Comparison of ENCODE assay signal across 20 cellular contexts in genomic region chr21:33246963-33247362, GRCh38. TPM values are rescaled to one million over a fixed set of nuclear protein-coding genes. Genes with fewer than 3 reads are reported as not detected.
DNase-seq lines count a peak whose midpoint lies in the region; ATAC-seq and TF ChIP-seq lines count a peak whose summit lies in the region.
"Had no signal": no experiment of that assay in that cellular context is flagged by ENCODE, and none has a peak within 500 bp of the region (broad histone marks: within the 10 kb centered on the region; RNA-seq: fewer than 3 reads in every experiment).

No MANE protein-coding gene starts in this region.

- H3K9me3 ChIP-seq in left ventricle myocardium inferior (replicated peaks) = no peaks in the 10 kb centered on the region
- H3K9me3 ChIP-seq: MG63, prostate gland had no signal

- peak overlapping the region; percentile 0 for H3K27ac Mint-ChIP-seq in T-helper 1 cell treated with Interleukin-12 subunit alpha and Interleukin-12 subunit beta and Interleukin-4 antibody, amounts not matched to agents 30 μg/mL and 1 μg/mL, for 36 hours
- H3K27ac Mint-ChIP-seq in activated naive CD8-positive, alpha-beta T cell treated with anti-CD3 and anti-CD28 coated beads, Interleukin-2, amount 10 ng/mL, durations not matched to agents 7 days and 5 days = peak overlapping the region; percentile 81
- peak overlapping the region; percentile 30 for H3K27ac Mint-ChIP-seq in stimulated activated memory B cell treated with anti-CD40 and anti-IgM and Interleukin-4, amounts not matched to agents 10 μg/mL and 1 μg/mL and 100 μg/mL, for 72 hours

- H3K9me3 Mint-ChIP-seq in T-helper 1 cell treated with Interleukin-12 subunit alpha and Interleukin-12 subunit beta and Interleukin-4 antibody, amounts not matched to agents 30 μg/mL and 1 μg/mL, for 36 hours = no peaks in the 10 kb centered on the region
- no peaks in the 10 kb centered on the region for H3K9me3 Mint-ChIP-seq in activated naive CD8-positive, alpha-beta T cell treated with anti-CD3 and anti-CD28 coated beads, Interleukin-2, amount 10 ng/mL, durations not matched to agents 7 days and 5 days
- H3K9me3 Mint-ChIP-seq in stimulated activated memory B cell treated with anti-CD40 and anti-IgM and Interleukin-4, amounts not matched to agents 10 μg/mL and 1 μg/mL and 100 μg/mL, for 72 hours = no peaks in the 10 kb centered on the region

- H3K36me3 ChIP-seq in left ventricle myocardium inferior = peaks cover 79% of the 10 kb centered on the region
- H3K36me3 ChIP-seq: prostate gland had no signal

- no peak overlapping the region for H3K4me3 Mint-ChIP-seq in T-helper 1 cell treated with Interleukin-12 subunit alpha and Interleukin-12 subunit beta and Interleukin-4 antibody, amounts not matched to agents 30 μg/mL and 1 μg/mL, for 36 hours
- H3K4me3 Mint-ChIP-seq in activated naive CD8-positive, alpha-beta T cell treated with anti-CD3 and anti-CD28 coated beads, Interleukin-2, amount 10 ng/mL, durations not matched to agents 7 days and 5 days = peak overlapping the region; percentile 62
- no peak overlapping the region for H3K4me3 Mint-ChIP-seq in stimulated activated memory B cell treated with anti-CD40 and anti-IgM and Interleukin-4, amounts not matched to agents 10 μg/mL and 1 μg/mL and 100 μg/mL, for 72 hours
- H3K4me3 Mint-ChIP-seq: activated CD8-positive, alpha-beta memory T cell treated with anti-CD3 and anti-CD28 coated beads, Interleukin-2, amount 10 ng/mL, durations not matched to agents 7 days and 5 days had no signal

- no peak for DNase-seq in T-helper 1 cell
- DNase-seq in left ventricle myocardium inferior = no peak
- no peak for DNase-seq in left ventricle myocardium superior
- no peak for DNase-seq in activated naive CD8-positive, alpha-beta T cell treated with anti-CD3 and anti-CD28 coated beads, Interleukin-2, amount 10 ng/mL, durations not matched to agents 7 days and 5 days
- DNase-seq in DMS53 treated with DMSO at 0.1 percent for 48 hours (lab: John Stamatoyannopoulos, UW; ENCODE audit: unreplicated experiment) = no peak
- DNase-seq: activated CD8-positive, alpha-beta memory T cell treated with anti-CD3 and anti-CD28 coated beads, Interleukin-2, amount 10 ng/mL, durations not matched to agents 7 days and 5 days; activated effector memory CD4-positive, alpha-beta T cell treated with anti-CD3 and anti-CD28 coated beads, Interleukin-2, amount 50 U/mL, for 16 hours; anterior cingulate cortex; COR-L47; cortex of kidney; DMS79; kidney glomerular epithelial cell; MG63; NCI-H2029 treated with DMSO at 0.1 percent for 48 hours had no signal

- H3K27ac ChIP-seq in left ventricle myocardium inferior (replicated peaks) = peak overlapping the region; percentile 70
- H3K27ac ChIP-seq: 22Rv1, cardiac muscle cell, prostate gland had no signal

- peaks cover 40% of the 10 kb centered on the region for H3K4me1 ChIP-seq in left ventricle myocardium inferior
- H3K4me1 ChIP-seq: prostate gland had no signal

- H3K27me3 Mint-ChIP-seq in T-helper 1 cell treated with Interleukin-12 subunit alpha and Interleukin-12 subunit beta and Interleukin-4 antibody, amounts not matched to agents 30 μg/mL and 1 μg/mL, for 36 hours (ENCODE audit: low read depth) = no peaks in the 10 kb centered on the region
- H3K27me3 Mint-ChIP-seq in activated naive CD8-positive, alpha-beta T cell treated with anti-CD3 and anti-CD28 coated beads, Interleukin-2, amount 10 ng/mL, durations not matched to agents 7 days and 5 days = no peaks in the 10 kb centered on the region
- no peaks in the 10 kb centered on the region for H3K27me3 Mint-ChIP-seq in stimulated activated memory B cell treated with anti-CD40 and anti-IgM and Interleukin-4, amounts not matched to agents 10 μg/mL and 1 μg/mL and 100 μg/mL, for 72 hours
- H3K27me3 Mint-ChIP-seq: activated CD8-positive, alpha-beta memory T cell treated with anti-CD3 and anti-CD28 coated beads, Interleukin-2, amount 10 ng/mL, durations not matched to agents 7 days and 5 days had no signal

- no peaks in the 10 kb centered on the region for H3K27me3 ChIP-seq in left ventricle myocardium inferior (ENCODE audit: low read depth)
- H3K27me3 ChIP-seq: cardiac muscle cell, MG63 had no signal

- H3K36me3 Mint-ChIP-seq in T-helper 1 cell treated with Interleukin-12 subunit alpha and Interleukin-12 subunit beta and Interleukin-4 antibody, amounts not matched to agents 30 μg/mL and 1 μg/mL, for 36 hours (ENCODE audit: low read depth) = peaks cover 75% of the 10 kb centered on the region
- H3K36me3 Mint-ChIP-seq in activated naive CD8-positive, alpha-beta T cell treated with anti-CD3 and anti-CD28 coated beads, Interleukin-2, amount 10 ng/mL, durations not matched to agents 7 days and 5 days = peaks cover 86% of the 10 kb centered on the region
- H3K36me3 Mint-ChIP-seq in stimulated activated memory B cell treated with anti-CD40 and anti-IgM and Interleukin-4, amounts not matched to agents 10 μg/mL and 1 μg/mL and 100 μg/mL, for 72 hours = peaks cover 89% of the 10 kb centered on the region

- intact Hi-C loops in left ventricle myocardium inferior (cut with micrococcal nuclease) = no loop called here
- intact Hi-C loops in left ventricle myocardium superior (cut with micrococcal nuclease) = no loop called here

- no peak overlapping the region for H3K4me3 ChIP-seq in left ventricle myocardium inferior
- H3K4me3 ChIP-seq: cardiac muscle cell, MG63, prostate gland had no signal

- POLR2A ChIA-PET in activated naive CD8-positive, alpha-beta T cell treated with anti-CD3 and anti-CD28 coated beads, Interleukin-2, amount 10 ng/mL, durations not matched to agents 7 days and 5 days (lab: Charles Lee) = no interaction called here

- ATAC-seq in left ventricle myocardium superior (no peak), HG03460 (IDR thresholded peaks at IDR 0.05; ENCODE audit: unreplicated experiment) (no peak)
- peak; percentile 43 for ATAC-seq in activated naive CD8-positive, alpha-beta T cell treated with anti-CD3 and anti-CD28 coated beads, Interleukin-2, amount 10 ng/mL, durations not matched to agents 7 days and 5 days (ENCODE audit: low read depth)
- ATAC-seq in stimulated activated memory B cell treated with anti-CD40 and anti-IgM and Interleukin-4, amounts not matched to agents 10 μg/mL and 1 μg/mL and 100 μg/mL, for 72 hours = no peak
- ATAC-seq: activated CD8-positive, alpha-beta memory T cell treated with anti-CD3 and anti-CD28 coated beads, Interleukin-2, amount 10 ng/mL, durations not matched to agents 7 days and 5 days had no signal

- H3K4me1 Mint-ChIP-seq in T-helper 1 cell treated with Interleukin-12 subunit alpha and Interleukin-12 subunit beta and Interleukin-4 antibody, amounts not matched to agents 30 μg/mL and 1 μg/mL, for 36 hours (ENCODE audit: low read depth) = peaks cover 46% of the 10 kb centered on the region
- peaks cover 62% of the 10 kb centered on the region for H3K4me1 Mint-ChIP-seq in activated naive CD8-positive, alpha-beta T cell treated with anti-CD3 and anti-CD28 coated beads, Interleukin-2, amount 10 ng/mL, durations not matched to agents 7 days and 5 days
- peaks cover 35% of the 10 kb centered on the region for H3K4me1 Mint-ChIP-seq in stimulated activated memory B cell treated with anti-CD40 and anti-IgM and Interleukin-4, amounts not matched to agents 10 μg/mL and 1 μg/mL and 100 μg/mL, for 72 hours

- no peak for TF ChIP-seq CTCF in left ventricle myocardium inferior (IDR thresholded peaks at IDR 0.05; ENCODE audit: borderline replicate concordance)

RNA-seq across cellular contexts. Expression of gene IFNAR2, which starts 17.2 kb away (rescaled TPM):
- total RNA-seq in left ventricle myocardium inferior (9.0 TPM), left ventricle myocardium superior (9.2 TPM)
- total RNA-seq in activated naive CD8-positive, alpha-beta T cell treated with anti-CD3 and anti-CD28 coated beads, Interleukin-2, amount 10 ng/mL, durations not matched to agents 7 days and 5 days = 10 to 100 TPM; 68.3 to 77.6 TPM

RNA-seq across cellular contexts. Expression of gene IL10RB, which starts 19.2 kb away (rescaled TPM):
- 6.8 TPM for total RNA-seq in left ventricle myocardium inferior
- total RNA-seq in left ventricle myocardium superior = 6.3 TPM
- total RNA-seq in activated naive CD8-positive, alpha-beta T cell treated with anti-CD3 and anti-CD28 coated beads, Interleukin-2, amount 10 ng/mL, durations not matched to agents 7 days and 5 days = 10 to 100 TPM; 40.6 to 44.1 TPM

Comparison
In these comparisons a context has a peak if more than half of its experiments do, and no peak if none do; other contexts are left out.
1. H3K27ac Mint-ChIP-seq: peak in every context shown above with its lines; median percentile 81 in activated naive CD8-positive, alpha-beta T cell treated with anti-CD3 and anti-CD28 coated beads, Interleukin-2, amount 10 ng/mL, durations not matched to agents 7 days and 5 days; 30 in stimulated activated memory B cell treated with anti-CD40 and anti-IgM and Interleukin-4, amounts not matched to agents 10 μg/mL and 1 μg/mL and 100 μg/mL, for 72 hours; 0 in T-helper 1 cell treated with Interleukin-12 subunit alpha and Interleukin-12 subunit beta and Interleukin-4 antibody, amounts not matched to agents 30 μg/mL and 1 μg/mL, for 36 hours.